In the genomic region with DNA sequence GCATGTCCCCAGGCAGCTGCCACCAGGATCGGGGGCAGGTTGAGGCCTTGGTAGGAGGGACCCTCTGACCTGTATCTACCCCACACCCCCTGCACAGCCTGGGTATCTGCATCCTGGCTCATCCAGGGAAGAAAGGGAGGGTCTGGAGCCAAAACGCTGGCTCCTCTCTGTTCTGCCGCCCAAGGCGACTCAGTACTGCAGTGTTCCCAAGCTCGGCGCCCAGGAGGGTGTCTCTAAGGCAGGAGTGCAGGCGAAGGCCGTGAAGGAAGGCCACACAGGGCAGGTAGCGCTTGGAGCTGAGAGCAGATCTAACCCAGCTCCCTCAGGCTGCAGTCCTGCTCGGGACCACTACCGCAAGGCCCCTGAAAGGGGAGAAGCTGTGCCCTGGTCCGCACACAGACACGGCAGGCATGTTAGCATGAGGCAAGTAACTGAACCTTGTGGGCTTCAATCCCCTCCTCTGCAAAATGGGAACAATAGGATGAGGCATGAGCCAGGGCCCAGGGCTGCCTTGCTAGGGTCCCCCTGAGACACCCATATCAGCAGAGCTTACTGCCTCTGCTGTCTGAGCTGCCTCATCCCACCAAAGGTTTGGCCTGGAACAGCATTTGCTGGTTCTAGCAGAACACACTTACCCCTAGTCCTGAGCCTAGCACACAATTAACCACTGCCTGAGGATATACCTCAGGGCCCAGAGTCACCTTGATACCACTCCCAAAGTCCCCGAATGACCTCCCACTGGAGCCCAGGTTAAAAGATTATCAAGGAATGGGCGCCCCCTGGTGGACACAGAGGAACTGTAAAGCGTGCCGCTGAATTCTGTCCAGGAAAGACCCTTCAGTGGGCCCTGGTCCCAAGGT, we compare ENCODE assay signal across 8 cellular contexts. TPM values are rescaled to one million over a fixed set of nuclear protein-coding genes. Genes with fewer than 3 reads are reported as not detected.
A peak's percentile ranks its signal among the peaks of the same experiment; 100 is the strongest.
DNase-seq lines count a peak whose midpoint lies in the region; ATAC-seq and TF ChIP-seq lines count a peak whose summit lies in the region.

No MANE protein-coding gene starts in this region.

- DNase-seq in AG08395 (ENCODE audit: low spot score) (peak; percentile 48), NCI-H2196 treated with DMSO at 0.1 percent for 48 hours (lab: John Stamatoyannopoulos, UW; ENCODE audit: unreplicated experiment) (peak; percentile 43), dedifferentiated amniotic fluid mesenchymal stem cell (ENCODE audit: extremely low spot score) (peak; percentile 37), medulla oblongata (ENCODE audit: extremely low spot score) (peak; percentile 87)
- DNase-seq in activated CD4-positive, alpha-beta T cell treated with anti-CD3 and anti-CD28 coated beads for 36 hours, result peak; percentile 90
- peak; percentile 79 to 81 for DNase-seq in stimulated activated CD8-positive, alpha-beta memory T cell treated with anti-CD3 and anti-CD28 coated beads, Interleukin-2, amount 100 ng/mL, for 48 hours (ENCODE audit: low read depth in 2 of 2)

- TF ChIP-seq POLR2A in GM19099 (IDR thresholded peaks at IDR 0.05; ENCODE audit: extremely low read depth, insufficient read length, low read depth), result peak; percentile 27

- H3K27ac Mint-ChIP-seq in activated CD4-positive, alpha-beta T cell treated with anti-CD3 and anti-CD28 coated beads for 36 hours, result peak overlapping the region; percentile 93

- no peaks in the 10 kb centered on the region for H3K9me3 Mint-ChIP-seq in activated CD4-positive, alpha-beta T cell treated with anti-CD3 and anti-CD28 coated beads for 36 hours (ENCODE audit: low read depth)

- POLR2A ChIA-PET in activated CD4-positive, alpha-beta T cell treated with anti-CD3 and anti-CD28 coated beads for 36 hours (lab: Charles Lee), result interaction anchor here (0.6 to 8.4 kb wide), 13 partner anchors 11 to 257 kb away, joined by 3 to 85 read pairs (median 4); a partner anchor contains a TSS

- no peaks in the 10 kb centered on the region for H3K27me3 Mint-ChIP-seq in activated CD4-positive, alpha-beta T cell treated with anti-CD3 and anti-CD28 coated beads for 36 hours

- CTCF ChIA-PET in activated CD4-positive, alpha-beta T cell treated with anti-CD3 and anti-CD28 coated beads for 36 hours (lab: Charles Lee), result interaction anchor here (0.6 to 8.4 kb wide), 45 partner anchors 10 to 232 kb away, joined by 3 to 260 read pairs (median 5); a partner anchor contains a TSS

- H3K4me3 Mint-ChIP-seq in activated CD4-positive, alpha-beta T cell treated with anti-CD3 and anti-CD28 coated beads for 36 hours, result no peak overlapping the region

- H3K36me3 Mint-ChIP-seq in activated CD4-positive, alpha-beta T cell treated with anti-CD3 and anti-CD28 coated beads for 36 hours (ENCODE audit: low read depth), result peaks cover 30% of the 10 kb centered on the region

- intact Hi-C loops in activated CD4-positive, alpha-beta T cell treated with anti-CD3 and anti-CD28 coated beads for 36 hours (cut with DNase I, micrococcal nuclease), result loop anchor here (1.0 to 2.0 kb wide), 7 partner anchors 28 to 200 kb away; no protein-coding TSS in a partner anchor

- ATAC-seq in activated CD4-positive, alpha-beta T cell treated with anti-CD3 and anti-CD28 coated beads for 36 hours, result peak; percentile 17
- ATAC-seq in GM18519 (IDR thresholded peaks at IDR 0.05; ENCODE audit: low FRiP score, unreplicated experiment), result no peak

- peaks cover 37% of the 10 kb centered on the region for H3K4me1 Mint-ChIP-seq in activated CD4-positive, alpha-beta T cell treated with anti-CD3 and anti-CD28 coated beads for 36 hours

RNA-seq across cellular contexts. Expression of a gene that starts 6.5 kb away (rescaled TPM):
- total RNA-seq in activated CD4-positive, alpha-beta T cell treated with anti-CD3 and anti-CD28 coated beads for 36 hours, result 1,000 to 10,000 TPM; 2,106 to 2,969 TPM

Comparison
In these comparisons a context has a peak if more than half of its experiments do, and no peak if none do; other contexts are left out.
1. DNase-seq: peak in every context shown above with its lines; median percentile 90 in activated CD4-positive, alpha-beta T cell treated with anti-CD3 and anti-CD28 coated beads for 36 hours; 87 in medulla oblongata; 80 in stimulated activated CD8-positive, alpha-beta memory T cell treated with anti-CD3 and anti-CD28 coated beads, Interleukin-2, amount 100 ng/mL, for 48 hours; 48 in AG08395; 43 in NCI-H2196 treated with DMSO at 0.1 percent for 48 hours; 37 in dedifferentiated amniotic fluid mesenchymal stem cell.